21 cellular contexts compared by ENCODE assay signal in genomic region chr9:12054235-12054634, GRCh38.
DNase-seq lines count a peak whose midpoint lies in the region; ATAC-seq and TF ChIP-seq lines count a peak whose summit lies in the region.
"Had no signal": no experiment of that assay in that cellular context is flagged by ENCODE, and none has a peak within 500 bp of the region (broad histone marks: within the 10 kb centered on the region; RNA-seq: fewer than 3 reads in every experiment).

No MANE protein-coding gene starts in this region.

- H3K4ac ChIP-seq in mesendoderm (ENCODE audit: low read depth, low read length) = no peak overlapping the region

- CTCF ChIA-PET in HEK293 (lab: Yijun Ruan, JAX) = interaction anchor here (0.7 kb wide), 1 partner anchor 568 kb away, joined by 4 read pairs; no protein-coding TSS in a partner anchor

- H3K79me1 ChIP-seq in mesendoderm (ENCODE audit: low read length) = no peaks in the 10 kb centered on the region

- no peaks in the 10 kb centered on the region for H3K27me3 Mint-ChIP-seq in endodermal cell (ENCODE audit: insufficient read depth)
- H3K27me3 Mint-ChIP-seq: B cell; CD4-positive, CD25-positive, alpha-beta regulatory T cell; CD8-positive, alpha-beta memory T cell; IgD-negative memory B cell had no signal

- H3K9ac ChIP-seq in endodermal cell (ENCODE audit: extremely low read depth, low read length, poor library complexity, severe bottlenecking) = no peak overlapping the region
- no peak overlapping the region for H3K9ac ChIP-seq in mesendoderm (ENCODE audit: low read length)
- H3K9ac ChIP-seq: BLaER1 treated with 17β-estradiol and CSF1 and Interleukin-3, amounts not matched to agents 10 nM and 100 nM; GM23248 had no signal

- no peaks in the 10 kb centered on the region for H3K4me1 ChIP-seq in HEK293 (ENCODE audit: control insufficient read depth, insufficient read depth, low read length)
- no peaks in the 10 kb centered on the region for H3K4me1 ChIP-seq in endodermal cell (ENCODE audit: control insufficient read depth, insufficient read depth, low read length)
- H3K4me1 ChIP-seq in mesendoderm (ENCODE audit: control insufficient read depth, low read depth, low read length) = no peaks in the 10 kb centered on the region
- H3K4me1 ChIP-seq: BLaER1 treated with 17β-estradiol and CSF1 and Interleukin-3, amounts not matched to agents 10 nM and 100 nM had no signal

- ATAC-seq in GM18502 (IDR thresholded peaks at IDR 0.05; ENCODE audit: poor library complexity, unreplicated experiment) = no peak
- ATAC-seq: GM12878, HepG2 had no signal

- H2AK5ac ChIP-seq in mesendoderm (ENCODE audit: low read length) = no peak overlapping the region

- H3K4me1 Mint-ChIP-seq in endodermal cell = no peaks in the 10 kb centered on the region
- H3K4me1 Mint-ChIP-seq: B cell; CD4-positive, CD25-positive, alpha-beta regulatory T cell; CD8-positive, alpha-beta memory T cell; IgD-negative memory B cell had no signal

- H2BK5ac ChIP-seq in mesendoderm (ENCODE audit: low read length) = no peak overlapping the region

- no peak overlapping the region for H3K27ac Mint-ChIP-seq in endodermal cell
- H3K27ac Mint-ChIP-seq: B cell; CD4-positive, CD25-positive, alpha-beta regulatory T cell; CD8-positive, alpha-beta memory T cell; IgD-negative memory B cell had no signal

- TF ChIP-seq CTCF in HEK293 (tag by site-specific recombination; IDR thresholded peaks at IDR 0.05) (no peak), endodermal cell (conservative IDR thresholded peaks at IDR 0.05) (no peak)

- no peak overlapping the region for H3K56ac ChIP-seq in mesendoderm (ENCODE audit: low read length)

- POLR2A ChIA-PET in HEK293 (lab: Yijun Ruan, JAX) = no interaction called here

- no peak overlapping the region for H3K27ac ChIP-seq in HEK293 (ENCODE audit: extremely low read depth, low read depth, low read length)
- no peak overlapping the region for H3K27ac ChIP-seq in endodermal cell (ENCODE audit: low read depth, low read length)
- no peak overlapping the region for H3K27ac ChIP-seq in mesendoderm (ENCODE audit: low read depth, low read length)
- H3K27ac ChIP-seq: BLaER1 treated with 17β-estradiol and CSF1 and Interleukin-3, amounts not matched to agents 10 nM and 100 nM; GM23248 had no signal

- no peak overlapping the region for H4K5ac ChIP-seq in mesendoderm (ENCODE audit: low read length)

- H3K9me3 Mint-ChIP-seq in endodermal cell = peaks cover 18% of the 10 kb centered on the region

- H3K4me3 ChIP-seq in HEK293 (ENCODE audit: low read depth, low read length) (no peak overlapping the region), endodermal cell (ENCODE audit: low read length) (no peak overlapping the region), mesendoderm (ENCODE audit: low read length) (no peak overlapping the region)
- H3K4me3 ChIP-seq: BLaER1 treated with 17β-estradiol and CSF1 and Interleukin-3, amounts not matched to agents 10 nM and 100 nM; GM12878; GM23248 had no signal

- WGBS in endodermal cell (ENCODE audit: insufficient coverage in 1 of 2, insufficient read length in 1 of 2), 2 experiments = 87 to 88% methylated on average over 5 to 8 of the region's 8 CpGs
- WGBS in mesendoderm (ENCODE audit: extremely low coverage, insufficient coverage, low lambda C conversion rate) = no CpG with 5 or more reads among the region's 8 CpGs

- H3K79me2 ChIP-seq in mesendoderm (ENCODE audit: control insufficient read depth, insufficient read depth, low read length) = no peaks in the 10 kb centered on the region

- H3K27me3 ChIP-seq in endodermal cell (ENCODE audit: control insufficient read depth, insufficient read depth, low read length, poor library complexity, severe bottlenecking) (no peaks in the 10 kb centered on the region), mesendoderm (ENCODE audit: insufficient read depth, low read length, poor library complexity) (no peaks in the 10 kb centered on the region)
- H3K27me3 ChIP-seq: BLaER1 treated with 17β-estradiol and CSF1 and Interleukin-3, amounts not matched to agents 10 nM and 100 nM had no signal

- no peak overlapping the region for H3K23ac ChIP-seq in mesendoderm (ENCODE audit: low read length)

- no peaks in the 10 kb centered on the region for H3K9me3 ChIP-seq in HEK293 (ENCODE audit: control insufficient read depth, insufficient read depth, low read depth, low read length)
- H3K9me3 ChIP-seq in endodermal cell (ENCODE audit: control insufficient read depth, low read length) = peaks cover 46% of the 10 kb centered on the region

- peak; percentile 79 for DNase-seq in endodermal cell
- DNase-seq in mesendoderm = peak; percentile 2
- DNase-seq in C1 segment of cervical spinal cord (lab: John Stamatoyannopoulos, UW) = no peak
- DNase-seq in NAMALWA (ENCODE audit: low spot score) = no peak
- DNase-seq: CD4-positive, CD25-positive, alpha-beta regulatory T cell; CD8-positive, alpha-beta memory T cell; COR-L47; DMS 273 treated with DMSO at 0.1 percent for 48 hours; DMS53; DND-41; EL; GM23248; H7; KBM-7 had no signal

- no peak overlapping the region for H4K8ac ChIP-seq in mesendoderm (ENCODE audit: low read depth, low read length)

- no peak overlapping the region for H3K18ac ChIP-seq in mesendoderm (ENCODE audit: low read length)

- H2BK120ac ChIP-seq in mesendoderm (ENCODE audit: low read depth, low read length) = no peak overlapping the region

- H3K36me3 ChIP-seq in HEK293 (ENCODE audit: control insufficient read depth in 2 of 2, insufficient read depth in 1 of 2, low read length in 2 of 2) (no peaks in the 10 kb centered on the region), endodermal cell (ENCODE audit: control insufficient read depth, insufficient read depth, low read length) (no peaks in the 10 kb centered on the region), mesendoderm (ENCODE audit: control insufficient read depth, insufficient read depth, low read length) (no peaks in the 10 kb centered on the region)
- H3K36me3 ChIP-seq: BLaER1 treated with 17β-estradiol and CSF1 and Interleukin-3, amounts not matched to agents 10 nM and 100 nM had no signal

- H3K4me2 ChIP-seq in mesendoderm (ENCODE audit: low read length) = no peak overlapping the region
- H3K4me2 ChIP-seq: BLaER1 treated with 17β-estradiol and CSF1 and Interleukin-3, amounts not matched to agents 10 nM and 100 nM had no signal

- no peak overlapping the region for H3K4me3 Mint-ChIP-seq in endodermal cell
- H3K4me3 Mint-ChIP-seq: B cell; CD4-positive, CD25-positive, alpha-beta regulatory T cell; CD8-positive, alpha-beta memory T cell; IgD-negative memory B cell had no signal

- no peaks in the 10 kb centered on the region for H3K36me3 Mint-ChIP-seq in endodermal cell (ENCODE audit: low read depth)
- H3K36me3 Mint-ChIP-seq: CD4-positive, CD25-positive, alpha-beta regulatory T cell; CD8-positive, alpha-beta memory T cell; IgD-negative memory B cell had no signal

- H2BK15ac ChIP-seq in mesendoderm (replicated peaks; ENCODE audit: low read depth) = no peak overlapping the region

TF ChIP-seq in HEK293, 187 proteins besides CTCF, POLR2A, EP300 and RAD21:
- TF ChIP-seq OSR2 (tag by site-specific recombination; IDR thresholded peaks at IDR 0.05) (no peak), ZNF571 (tag by site-specific recombination; IDR thresholded peaks at IDR 0.05) (no peak), SETDB1 (IDR thresholded peaks at IDR 0.05; ENCODE audit: insufficient read length, low read length) (peak; percentile 84), ZNF114 (tag by site-specific recombination; IDR thresholded peaks at IDR 0.05) (no peak), ZSCAN30 (tag by site-specific recombination; IDR thresholded peaks at IDR 0.05) (no peak), ZNF362 (tag by site-specific recombination; IDR thresholded peaks at IDR 0.05) (no peak), TRIM28 (IDR thresholded peaks at IDR 0.05; ENCODE audit: borderline replicate concordance, low read length) (peak; percentile 85; the same call in 1 of the 2 replicates)
TF ChIP-seq in HEK293: peak in this region for 2.

Comparison
In these comparisons a context has a peak if more than half of its experiments do, and no peak if none do; other contexts are left out.
1. DNase-seq: peak in endodermal cell (single experiment) and mesendoderm (single experiment); none in C1 segment of cervical spinal cord (0 of 14) and NAMALWA (single experiment).